ENCODE assay signal across 17 cellular contexts in the genomic region with DNA sequence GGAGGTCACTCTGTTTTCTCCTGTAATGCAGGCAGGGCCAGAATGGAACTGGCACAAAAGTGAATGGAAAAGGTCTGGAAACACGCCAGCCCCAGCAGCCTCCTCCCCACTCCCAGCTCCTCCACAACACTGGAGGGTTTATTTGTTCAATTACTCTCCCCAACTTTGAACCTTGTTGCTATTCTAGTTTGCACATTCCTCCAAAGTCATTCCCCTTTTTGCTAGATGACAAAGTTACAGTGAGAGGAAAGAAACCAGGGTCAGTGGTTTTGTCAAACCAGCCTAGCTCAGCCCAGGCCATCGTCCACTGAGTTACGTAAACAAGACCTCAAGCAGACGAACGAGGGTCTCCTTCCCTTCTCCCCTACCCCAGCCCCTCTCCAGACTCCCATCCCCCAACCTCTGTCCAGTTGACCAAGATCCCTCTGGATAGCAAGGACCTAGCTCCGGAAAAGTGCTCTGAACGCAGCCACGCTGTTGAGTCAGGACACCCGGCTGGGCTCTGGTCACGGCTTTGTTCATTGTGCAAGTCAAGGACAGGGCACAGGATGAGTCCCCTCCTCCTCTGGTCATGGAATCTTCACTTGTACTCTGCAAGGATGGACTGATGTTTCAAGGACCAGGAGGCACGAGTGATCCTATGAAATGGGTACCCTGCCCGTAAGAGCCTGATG.
DNase-seq lines count a peak whose midpoint lies in the region; ATAC-seq, FAIRE-seq and TF ChIP-seq lines count a peak whose summit lies in the region.
"Had no signal": no experiment of that assay in that cellular context is flagged by ENCODE, and none has a peak within 500 bp of the region (broad histone marks: within the 10 kb centered on the region; RNA-seq: fewer than 3 reads in every experiment).

No MANE protein-coding gene starts in this region.

- FAIRE-seq in GM12891 (lab: Jason Lieb, UNC), result no peak

- DNase-seq in H4 (ENCODE audit: low spot score), result peak; percentile 17
- DNase-seq in caudate nucleus (lab: John Stamatoyannopoulos, UW), result peak in 54 of 61 donors; percentile 6 to 74 (median 40)
- peak in 1 of 2 donors; percentile 54 for DNase-seq in left lung
- peak; percentile 56 for DNase-seq in sciatic nerve (ENCODE audit: low spot score)
- DNase-seq in MG63, result no peak
- no peak for DNase-seq in NCI-H2081 (lab: John Stamatoyannopoulos, UW)
- no peak for DNase-seq in GM12891 (ENCODE audit: insufficient read length, low spot score)
- DNase-seq in kidney tubule cell (ENCODE audit: low spot score), result no peak
- DNase-seq: activated CD4-positive, CD25-positive, alpha-beta regulatory T cell; AML-193; KG1; NCI-H1436; stimulated activated naive CD4-positive, alpha-beta T cell; T-cell had no signal

- no peak for TF ChIP-seq CTCF in left lung (IDR thresholded peaks at IDR 0.05)

- no peaks in the 10 kb centered on the region for H3K36me3 ChIP-seq in left lung
- no peaks in the 10 kb centered on the region for H3K36me3 ChIP-seq in MG63
- H3K36me3 ChIP-seq: HAP-1 had no signal

- H3K9me3 ChIP-seq in left lung (no peaks in the 10 kb centered on the region), MG63 (peaks cover 3% of the 10 kb centered on the region; the same call in 1 of the 2 replicates)
- H3K9me3 ChIP-seq: HAP-1 had no signal

- H3K27me3 ChIP-seq in left lung, result peaks cover 0 to 6% of the 10 kb centered on the region in 2 donors
- H3K27me3 ChIP-seq in MG63, result no peaks in the 10 kb centered on the region

- H3K27ac ChIP-seq in caudate nucleus (ENCODE audit: low read depth, low read length) (peak overlapping the region; percentile 92), left lung (no peak overlapping the region)

- no peak for TF ChIP-seq POLR2A in GM12891 (IDR thresholded peaks at IDR 0.05; ENCODE audit: low read depth, low read length)

- intact Hi-C loops in left lung (cut with DNase I) (no loop called here), sciatic nerve (cut with DNase I) (no loop called here)

- H3K4me1 ChIP-seq in left lung, result no peaks in the 10 kb centered on the region
- H3K4me1 ChIP-seq: HAP-1 had no signal

- ATAC-seq in left lung, result peak; percentile 57
- ATAC-seq in sciatic nerve, result peak; percentile 71
- ATAC-seq: activated naive CD4-positive, alpha-beta T cell treated with anti-CD3 and anti-CD28 coated beads, Interleukin-2, amount 50 U/mL, for 72 hours; T-cell had no signal

- H3K4me3 ChIP-seq in left lung, result no peak overlapping the region
- no peak overlapping the region for H3K4me3 ChIP-seq in MG63
- H3K4me3 ChIP-seq: HAP-1, smooth muscle cell had no signal

TF ChIP-seq in GM12891, 5 proteins besides CTCF, POLR2A, EP300 and RAD21:
- TF ChIP-seq POU2F2 (IDR thresholded peaks at IDR 0.05; ENCODE audit: low read depth, low read length) (no peak), TAF1 (IDR thresholded peaks at IDR 0.05; ENCODE audit: low read depth, low read length) (no peak), POLR2AphosphoS5 (IDR thresholded peaks at IDR 0.05; ENCODE audit: low read depth, low read length) (no peak), PAX5 (IDR thresholded peaks at IDR 0.05; ENCODE audit: insufficient read depth, low read length, severe bottlenecking) (no peak), SPI1 (IDR thresholded peaks at IDR 0.05; ENCODE audit: low read depth, low read length) (no peak)

Comparison
In these comparisons a context has a peak if more than half of its experiments do, and no peak if none do; other contexts are left out.
1. DNase-seq: peak in H4 (single experiment), caudate nucleus (54 of 61) and sciatic nerve (single experiment); none in MG63 (single experiment), NCI-H2081 (0 of 2), GM12891 (single experiment) and kidney tubule cell (single experiment).